ENCODE assay signal across 9 cellular contexts in the genomic region with DNA sequence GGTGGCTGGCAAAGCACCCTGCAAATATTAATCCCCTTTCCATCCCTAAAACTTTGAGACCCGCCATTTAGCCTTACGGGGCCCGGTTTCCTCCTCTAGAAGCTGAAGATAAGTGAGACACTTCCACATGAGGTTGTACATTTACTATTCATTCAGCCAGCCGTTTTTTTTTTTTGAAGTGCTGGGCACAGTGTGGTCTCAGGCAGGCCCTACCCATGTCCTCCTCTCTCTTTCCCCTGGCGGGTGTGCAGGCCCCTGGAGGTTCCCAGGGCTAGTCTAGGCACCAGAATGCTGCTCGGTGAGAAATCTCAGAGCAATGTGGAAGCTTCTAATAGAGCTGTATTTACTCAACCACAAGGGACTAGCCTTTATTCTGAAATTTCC.
DNase-seq lines count a peak whose midpoint lies in the region; ATAC-seq and TF ChIP-seq lines count a peak whose summit lies in the region.
"Had no signal": no experiment of that assay in that cellular context is flagged by ENCODE, and none has a peak within 500 bp of the region (broad histone marks: within the 10 kb centered on the region; RNA-seq: fewer than 3 reads in every experiment).

No MANE protein-coding gene starts in this region.

- CTCF ChIA-PET in WTC11 (lab: Charles Lee), result interaction anchor here (0.5 to 1.8 kb wide), 5 partner anchors 16 to 130 kb away, joined by 3 to 6 read pairs (median 4); no protein-coding TSS in a partner anchor

- peak overlapping the region; percentile 65 for H3K4me3 Mint-ChIP-seq in WTC11

- no peak overlapping the region for H3K27ac Mint-ChIP-seq in WTC11

- POLR2A ChIA-PET in WTC11 (lab: Charles Lee), result interaction anchor here (0.9 to 1.0 kb wide), 2 partner anchors 81 to 261 kb away, joined by 3 read pairs; no protein-coding TSS in a partner anchor

- H3K9me3 ChIP-seq in iPS-18a (ENCODE audit: control insufficient read depth, low read depth, low read length), result no peaks in the 10 kb centered on the region

- no peak overlapping the region for H3K9ac ChIP-seq in iPS-18a (ENCODE audit: low read length)

- peak overlapping the region; percentile 7 for H3K4me3 ChIP-seq in iPS-18a (ENCODE audit: low read length)
- peak overlapping the region; percentile 28 for H3K4me3 ChIP-seq in skeletal muscle cell (ENCODE audit: low read depth, low read length)

- no peaks in the 10 kb centered on the region for H3K4me1 ChIP-seq in iPS-18a (ENCODE audit: control insufficient read depth, low read depth, low read length)
- no peaks in the 10 kb centered on the region for H3K4me1 ChIP-seq in foreskin keratinocyte

- no peaks in the 10 kb centered on the region for H3K36me3 ChIP-seq in iPS-18a (ENCODE audit: control insufficient read depth, low read depth, low read length)

- peaks cover 26% of the 10 kb centered on the region for H3K27me3 Mint-ChIP-seq in WTC11 (ENCODE audit: low read depth)

- ATAC-seq in GM18909 (IDR thresholded peaks at IDR 0.05; ENCODE audit: poor library complexity, unreplicated experiment) (peak; percentile 2), WTC11 (no peak), foreskin keratinocyte (no peak)

- H3K36me3 Mint-ChIP-seq in WTC11, result peaks cover 18% of the 10 kb centered on the region

- H3K9me3 Mint-ChIP-seq in WTC11, result peaks cover 22% of the 10 kb centered on the region

- H3K27me3 ChIP-seq in iPS-18a (ENCODE audit: control insufficient read depth, insufficient read depth, low read length) (peaks cover 14% of the 10 kb centered on the region), foreskin keratinocyte (peaks cover 9% of the 10 kb centered on the region)

- H3K27ac ChIP-seq in iPS-18a (ENCODE audit: low read length) (no peak overlapping the region), foreskin keratinocyte (no peak overlapping the region)
- H3K27ac ChIP-seq: VCaP had no signal

- peaks cover 18% of the 10 kb centered on the region for H3K4me1 Mint-ChIP-seq in WTC11

- DNase-seq in WTC11 (ENCODE audit: low spot score) (no peak), skeletal muscle cell (ENCODE audit: low read depth) (no peak), HuH-7.5 (ENCODE audit: low spot score) (no peak), glomerular visceral epithelial cell (ENCODE audit: extremely low spot score) (no peak), foreskin keratinocyte (no peak), inferior parietal cortex (ENCODE audit: extremely low spot score) (no peak)

- TF ChIP-seq CTCF in WTC11 (IDR thresholded peaks at IDR 0.05), result no peak
- TF ChIP-seq CTCF in foreskin keratinocyte (conservative IDR thresholded peaks at IDR 0.05), result no peak

TF ChIP-seq in WTC11, 78 proteins besides CTCF, POLR2A, EP300 and RAD21 (continues in another document):
- TF ChIP-seq, protein P1, sequence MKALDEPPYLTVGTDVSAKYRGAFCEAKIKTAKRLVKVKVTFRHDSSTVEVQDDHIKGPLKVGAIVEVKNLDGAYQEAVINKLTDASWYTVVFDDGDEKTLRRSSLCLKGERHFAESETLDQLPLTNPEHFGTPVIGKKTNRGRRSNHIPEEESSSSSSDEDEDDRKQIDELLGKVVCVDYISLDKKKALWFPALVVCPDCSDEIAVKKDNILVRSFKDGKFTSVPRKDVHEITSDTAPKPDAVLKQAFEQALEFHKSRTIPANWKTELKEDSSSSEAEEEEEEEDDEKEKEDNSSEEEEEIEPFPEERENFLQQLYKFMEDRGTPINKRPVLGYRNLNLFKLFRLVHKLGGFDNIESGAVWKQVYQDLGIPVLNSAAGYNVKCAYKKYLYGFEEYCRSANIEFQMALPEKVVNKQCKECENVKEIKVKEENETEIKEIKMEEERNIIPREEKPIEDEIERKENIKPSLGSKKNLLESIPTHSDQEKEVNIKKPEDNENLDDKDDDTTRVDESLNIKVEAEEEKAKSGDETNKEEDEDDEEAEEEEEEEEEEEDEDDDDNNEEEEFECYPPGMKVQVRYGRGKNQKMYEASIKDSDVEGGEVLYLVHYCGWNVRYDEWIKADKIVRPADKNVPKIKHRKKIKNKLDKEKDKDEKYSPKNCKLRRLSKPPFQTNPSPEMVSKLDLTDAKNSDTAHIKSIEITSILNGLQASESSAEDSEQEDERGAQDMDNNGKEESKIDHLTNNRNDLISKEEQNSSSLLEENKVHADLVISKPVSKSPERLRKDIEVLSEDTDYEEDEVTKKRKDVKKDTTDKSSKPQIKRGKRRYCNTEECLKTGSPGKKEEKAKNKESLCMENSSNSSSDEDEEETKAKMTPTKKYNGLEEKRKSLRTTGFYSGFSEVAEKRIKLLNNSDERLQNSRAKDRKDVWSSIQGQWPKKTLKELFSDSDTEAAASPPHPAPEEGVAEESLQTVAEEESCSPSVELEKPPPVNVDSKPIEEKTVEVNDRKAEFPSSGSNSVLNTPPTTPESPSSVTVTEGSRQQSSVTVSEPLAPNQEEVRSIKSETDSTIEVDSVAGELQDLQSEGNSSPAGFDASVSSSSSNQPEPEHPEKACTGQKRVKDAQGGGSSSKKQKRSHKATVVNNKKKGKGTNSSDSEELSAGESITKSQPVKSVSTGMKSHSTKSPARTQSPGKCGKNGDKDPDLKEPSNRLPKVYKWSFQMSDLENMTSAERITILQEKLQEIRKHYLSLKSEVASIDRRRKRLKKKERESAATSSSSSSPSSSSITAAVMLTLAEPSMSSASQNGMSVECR (CRISPR knock-in tag; IDR thresholded peaks at IDR 0.05; ENCODE audit: borderline replicate concordance), result no peak
- no peak for TF ChIP-seq NFE2L1 (CRISPR knock-in tag; IDR thresholded peaks at IDR 0.05)
- TF ChIP-seq MXD4 (CRISPR knock-in tag; IDR thresholded peaks at IDR 0.05; ENCODE audit: borderline replicate concordance), result no peak
- TF ChIP-seq, protein P2, sequence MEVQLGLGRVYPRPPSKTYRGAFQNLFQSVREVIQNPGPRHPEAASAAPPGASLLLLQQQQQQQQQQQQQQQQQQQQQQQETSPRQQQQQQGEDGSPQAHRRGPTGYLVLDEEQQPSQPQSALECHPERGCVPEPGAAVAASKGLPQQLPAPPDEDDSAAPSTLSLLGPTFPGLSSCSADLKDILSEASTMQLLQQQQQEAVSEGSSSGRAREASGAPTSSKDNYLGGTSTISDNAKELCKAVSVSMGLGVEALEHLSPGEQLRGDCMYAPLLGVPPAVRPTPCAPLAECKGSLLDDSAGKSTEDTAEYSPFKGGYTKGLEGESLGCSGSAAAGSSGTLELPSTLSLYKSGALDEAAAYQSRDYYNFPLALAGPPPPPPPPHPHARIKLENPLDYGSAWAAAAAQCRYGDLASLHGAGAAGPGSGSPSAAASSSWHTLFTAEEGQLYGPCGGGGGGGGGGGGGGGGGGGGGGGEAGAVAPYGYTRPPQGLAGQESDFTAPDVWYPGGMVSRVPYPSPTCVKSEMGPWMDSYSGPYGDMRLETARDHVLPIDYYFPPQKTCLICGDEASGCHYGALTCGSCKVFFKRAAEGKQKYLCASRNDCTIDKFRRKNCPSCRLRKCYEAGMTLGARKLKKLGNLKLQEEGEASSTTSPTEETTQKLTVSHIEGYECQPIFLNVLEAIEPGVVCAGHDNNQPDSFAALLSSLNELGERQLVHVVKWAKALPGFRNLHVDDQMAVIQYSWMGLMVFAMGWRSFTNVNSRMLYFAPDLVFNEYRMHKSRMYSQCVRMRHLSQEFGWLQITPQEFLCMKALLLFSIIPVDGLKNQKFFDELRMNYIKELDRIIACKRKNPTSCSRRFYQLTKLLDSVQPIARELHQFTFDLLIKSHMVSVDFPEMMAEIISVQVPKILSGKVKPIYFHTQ (CRISPR knock-in tag; IDR thresholded peaks at IDR 0.05), result no peak
- TF ChIP-seq, protein P3, sequence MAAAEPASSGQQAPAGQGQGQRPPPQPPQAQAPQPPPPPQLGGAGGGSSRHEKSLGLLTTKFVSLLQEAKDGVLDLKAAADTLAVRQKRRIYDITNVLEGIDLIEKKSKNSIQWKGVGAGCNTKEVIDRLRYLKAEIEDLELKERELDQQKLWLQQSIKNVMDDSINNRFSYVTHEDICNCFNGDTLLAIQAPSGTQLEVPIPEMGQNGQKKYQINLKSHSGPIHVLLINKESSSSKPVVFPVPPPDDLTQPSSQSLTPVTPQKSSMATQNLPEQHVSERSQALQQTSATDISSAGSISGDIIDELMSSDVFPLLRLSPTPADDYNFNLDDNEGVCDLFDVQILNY (CRISPR knock-in tag; IDR thresholded peaks at IDR 0.05), result no peak
- no peak for TF ChIP-seq GRHL2 (CRISPR knock-in tag; IDR thresholded peaks at IDR 0.05; ENCODE audit: insufficient replicate concordance, severe bottlenecking)
- no peak for TF ChIP-seq NR3C1 (CRISPR knock-in tag; conservative IDR thresholded peaks at IDR 0.05; ENCODE audit: low read depth)
- no peak for TF ChIP-seq ELF4 (CRISPR knock-in tag; IDR thresholded peaks at IDR 0.05; ENCODE audit: low read depth)
- TF ChIP-seq, protein P4, sequence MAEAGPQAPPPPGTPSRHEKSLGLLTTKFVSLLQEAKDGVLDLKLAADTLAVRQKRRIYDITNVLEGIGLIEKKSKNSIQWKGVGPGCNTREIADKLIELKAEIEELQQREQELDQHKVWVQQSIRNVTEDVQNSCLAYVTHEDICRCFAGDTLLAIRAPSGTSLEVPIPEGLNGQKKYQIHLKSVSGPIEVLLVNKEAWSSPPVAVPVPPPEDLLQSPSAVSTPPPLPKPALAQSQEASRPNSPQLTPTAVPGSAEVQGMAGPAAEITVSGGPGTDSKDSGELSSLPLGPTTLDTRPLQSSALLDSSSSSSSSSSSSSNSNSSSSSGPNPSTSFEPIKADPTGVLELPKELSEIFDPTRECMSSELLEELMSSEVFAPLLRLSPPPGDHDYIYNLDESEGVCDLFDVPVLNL (CRISPR knock-in tag; IDR thresholded peaks at IDR 0.05; ENCODE audit: borderline replicate concordance, low read depth), result no peak
- TF ChIP-seq, protein P5, sequence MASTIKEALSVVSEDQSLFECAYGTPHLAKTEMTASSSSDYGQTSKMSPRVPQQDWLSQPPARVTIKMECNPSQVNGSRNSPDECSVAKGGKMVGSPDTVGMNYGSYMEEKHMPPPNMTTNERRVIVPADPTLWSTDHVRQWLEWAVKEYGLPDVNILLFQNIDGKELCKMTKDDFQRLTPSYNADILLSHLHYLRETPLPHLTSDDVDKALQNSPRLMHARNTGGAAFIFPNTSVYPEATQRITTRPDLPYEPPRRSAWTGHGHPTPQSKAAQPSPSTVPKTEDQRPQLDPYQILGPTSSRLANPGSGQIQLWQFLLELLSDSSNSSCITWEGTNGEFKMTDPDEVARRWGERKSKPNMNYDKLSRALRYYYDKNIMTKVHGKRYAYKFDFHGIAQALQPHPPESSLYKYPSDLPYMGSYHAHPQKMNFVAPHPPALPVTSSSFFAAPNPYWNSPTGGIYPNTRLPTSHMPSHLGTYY (CRISPR knock-in tag; IDR thresholded peaks at IDR 0.05), result no peak
- TF ChIP-seq, protein P6, sequence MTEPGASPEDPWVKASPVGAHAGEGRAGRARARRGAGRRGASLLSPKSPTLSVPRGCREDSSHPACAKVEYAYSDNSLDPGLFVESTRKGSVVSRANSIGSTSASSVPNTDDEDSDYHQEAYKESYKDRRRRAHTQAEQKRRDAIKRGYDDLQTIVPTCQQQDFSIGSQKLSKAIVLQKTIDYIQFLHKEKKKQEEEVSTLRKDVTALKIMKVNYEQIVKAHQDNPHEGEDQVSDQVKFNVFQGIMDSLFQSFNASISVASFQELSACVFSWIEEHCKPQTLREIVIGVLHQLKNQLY (CRISPR knock-in tag; IDR thresholded peaks at IDR 0.05), result no peak
